ENCODE assay signal across 22 cellular contexts in the genomic region with DNA sequence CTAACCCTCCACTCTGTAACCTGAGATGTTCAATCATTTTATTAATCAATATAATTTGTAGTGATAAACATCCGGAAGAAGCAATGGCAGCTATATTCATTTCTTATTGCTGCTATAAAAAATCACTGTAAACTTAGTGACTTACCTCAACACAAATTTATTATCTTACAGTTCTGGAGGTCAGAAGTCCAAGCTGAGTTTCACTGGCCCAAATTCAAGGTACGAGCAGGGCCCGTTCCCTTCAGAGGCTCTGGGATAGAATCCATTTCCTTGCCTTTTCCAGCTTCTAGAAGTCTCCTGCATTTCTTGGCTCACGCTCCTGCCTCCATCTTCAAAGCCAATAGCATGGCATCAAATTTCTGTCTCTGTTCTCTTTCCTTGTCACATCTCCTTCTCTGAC.
A peak's percentile ranks its signal among the peaks of the same experiment; 100 is the strongest.
DNase-seq lines count a peak whose midpoint lies in the region; ATAC-seq and TF ChIP-seq lines count a peak whose summit lies in the region.
"Had no signal": no experiment of that assay in that cellular context is flagged by ENCODE, and none has a peak within 500 bp of the region (broad histone marks: within the 10 kb centered on the region; RNA-seq: fewer than 3 reads in every experiment).

No MANE protein-coding gene starts in this region.

- TF ChIP-seq POLR2A in transverse colon (IDR thresholded peaks at IDR 0.05): no peak

- H3K36me3 Mint-ChIP-seq in CD4-positive, alpha-beta T cell (ENCODE audit: low read depth): no peaks in the 10 kb centered on the region
- no peaks in the 10 kb centered on the region for H3K36me3 Mint-ChIP-seq in activated CD8-positive, alpha-beta memory T cell treated with anti-CD3 and anti-CD28 coated beads, Interleukin-2, amount 10 ng/mL, durations not matched to agents 7 days and 5 days
- H3K36me3 Mint-ChIP-seq: CD4-positive, alpha-beta memory T cell; CD8-positive, alpha-beta memory T cell had no signal

- H3K4me1 ChIP-seq in mucosa of descending colon (ENCODE audit: low read depth): no peaks in the 10 kb centered on the region
- H3K4me1 ChIP-seq in transverse colon: peaks cover 0 to 8% (median 3%) of the 10 kb centered on the region in 4 donors
- no peaks in the 10 kb centered on the region for H3K4me1 ChIP-seq in mesenchymal stem cell (ENCODE audit: control insufficient read depth, insufficient read depth, low read depth, low read length)
- H3K4me1 ChIP-seq: BE2C, BLaER1 had no signal

- CTCF ChIA-PET in CD4-positive, alpha-beta T cell (lab: Charles Lee): no interaction called here
- CTCF ChIA-PET in activated CD8-positive, alpha-beta memory T cell treated with anti-CD3 and anti-CD28 coated beads, Interleukin-2, amount 10 ng/mL, durations not matched to agents 7 days and 5 days (lab: Charles Lee): no interaction called here

- H3K18ac ChIP-seq in mesenchymal stem cell (ENCODE audit: low read depth in 1 of 2, low read length in 2 of 2): no peak overlapping the region

- H4K8ac ChIP-seq in mesenchymal stem cell (ENCODE audit: low read length): no peak overlapping the region

- no peaks in the 10 kb centered on the region for H3K79me1 ChIP-seq in mesenchymal stem cell (replicated peaks; ENCODE audit: low read length, poor library complexity, severe bottlenecking)

- H2BK12ac ChIP-seq in mesenchymal stem cell (ENCODE audit: low read length in 2 of 2): no peak overlapping the region

- POLR2A ChIA-PET in CD4-positive, alpha-beta T cell (lab: Charles Lee): no interaction called here

- H2AFZ ChIP-seq in mesenchymal stem cell (ENCODE audit: low read depth, low read length): no peak overlapping the region

- H3K36me3 ChIP-seq in mucosa of descending colon (ENCODE audit: low read depth) (no peaks in the 10 kb centered on the region), transverse colon (no peaks in the 10 kb centered on the region), mesenchymal stem cell (ENCODE audit: control insufficient read depth in 1 of 2, insufficient read depth in 2 of 2, low read depth in 1 of 2, low read length in 2 of 2) (no peaks in the 10 kb centered on the region)
- H3K36me3 ChIP-seq: BE2C, BLaER1 had no signal

- H3K27ac ChIP-seq in VCaP (peak overlapping the region; percentile 36), transverse colon (no peak overlapping the region), mesenchymal stem cell (ENCODE audit: low read length, poor library complexity, severe bottlenecking) (no peak overlapping the region)
- H3K27ac ChIP-seq in CD4-positive, alpha-beta T cell (ENCODE audit: low read depth, low read length): no peak overlapping the region
- H3K27ac ChIP-seq: BLaER1 had no signal

- intact Hi-C loops in mucosa of descending colon (cut with DNase I, micrococcal nuclease) (no loop called here), transverse colon (cut with DNase I; ENCODE audit: low total_unique reads) (no loop called here)
- intact Hi-C loops in CD4-positive, alpha-beta T cell (cut with DNase I, micrococcal nuclease): no loop called here

- no peaks in the 10 kb centered on the region for H3K9me3 Mint-ChIP-seq in CD4-positive, alpha-beta T cell
- no peaks in the 10 kb centered on the region for H3K9me3 Mint-ChIP-seq in activated CD8-positive, alpha-beta memory T cell treated with anti-CD3 and anti-CD28 coated beads, Interleukin-2, amount 10 ng/mL, durations not matched to agents 7 days and 5 days (ENCODE audit: low read depth)

- H3K4ac ChIP-seq in mesenchymal stem cell (ENCODE audit: low read depth in 1 of 2, low read length in 2 of 2): no peak overlapping the region

- no peak for TF ChIP-seq EP300 in transverse colon (IDR thresholded peaks at IDR 0.05; ENCODE audit: low read depth)

- H2BK120ac ChIP-seq in mesenchymal stem cell (ENCODE audit: low read depth, low read length): no peak overlapping the region

- no peak overlapping the region for H2BK15ac ChIP-seq in mesenchymal stem cell (ENCODE audit: low read depth, poor library complexity, severe bottlenecking)

- H3K27me3 ChIP-seq in transverse colon (no peaks in the 10 kb centered on the region), mesenchymal stem cell (ENCODE audit: control insufficient read depth in 1 of 2, insufficient read depth in 1 of 2, low read length in 2 of 2) (no peaks in the 10 kb centered on the region)
- no peaks in the 10 kb centered on the region for H3K27me3 ChIP-seq in CD4-positive, alpha-beta T cell (ENCODE audit: control insufficient read depth, insufficient read depth, low read length)
- H3K27me3 ChIP-seq: BE2C, BLaER1 had no signal

- H3K4me2 ChIP-seq in mesenchymal stem cell (ENCODE audit: low read length, poor library complexity, severe bottlenecking): no peak overlapping the region
- H3K4me2 ChIP-seq: BLaER1 had no signal

- H4K91ac ChIP-seq in mesenchymal stem cell (ENCODE audit: low read length): no peak overlapping the region

- no peak overlapping the region for H2AK5ac ChIP-seq in mesenchymal stem cell (ENCODE audit: low read length, severe bottlenecking)

- H3K27ac Mint-ChIP-seq in CD4-positive, alpha-beta T cell: no peak overlapping the region
- H3K27ac Mint-ChIP-seq in activated CD8-positive, alpha-beta memory T cell treated with anti-CD3 and anti-CD28 coated beads, Interleukin-2, amount 10 ng/mL, durations not matched to agents 7 days and 5 days: no peak overlapping the region
- H3K27ac Mint-ChIP-seq: CD4-positive, alpha-beta memory T cell had no signal

- ATAC-seq in mucosa of descending colon: peak; percentile 83
- ATAC-seq in CD4-positive, alpha-beta T cell (ENCODE audit: poor library complexity): no peak
- no peak for ATAC-seq in activated CD8-positive, alpha-beta memory T cell treated with anti-CD3 and anti-CD28 coated beads, Interleukin-2, amount 10 ng/mL, durations not matched to agents 7 days and 5 days
- ATAC-seq: GM12878 had no signal

- no peak overlapping the region for H3K23ac ChIP-seq in mesenchymal stem cell (ENCODE audit: low read length in 2 of 2)

- WGBS in transverse colon (ENCODE audit: low coverage in 1 of 2), 2 donors: 54 to 57% methylated on average over 4 of the region's 4 CpGs
- 89% methylated on average over 4 of the region's 4 CpGs for WGBS in mesenchymal stem cell

- H3K4me1 Mint-ChIP-seq in CD4-positive, alpha-beta T cell (ENCODE audit: low read depth): no peaks in the 10 kb centered on the region
- no peaks in the 10 kb centered on the region for H3K4me1 Mint-ChIP-seq in activated CD8-positive, alpha-beta memory T cell treated with anti-CD3 and anti-CD28 coated beads, Interleukin-2, amount 10 ng/mL, durations not matched to agents 7 days and 5 days
- H3K4me1 Mint-ChIP-seq: CD4-positive, alpha-beta memory T cell; CD8-positive, alpha-beta memory T cell had no signal

- peaks cover 5% of the 10 kb centered on the region for H3K27me3 Mint-ChIP-seq in CD4-positive, alpha-beta T cell
- H3K27me3 Mint-ChIP-seq in activated CD8-positive, alpha-beta memory T cell treated with anti-CD3 and anti-CD28 coated beads, Interleukin-2, amount 10 ng/mL, durations not matched to agents 7 days and 5 days: no peaks in the 10 kb centered on the region

- H2BK5ac ChIP-seq in mesenchymal stem cell (ENCODE audit: low read depth, low read length, poor library complexity, severe bottlenecking): no peak overlapping the region

- TF ChIP-seq CTCF in VCaP (conservative IDR thresholded peaks at IDR 0.05) (no peak), mucosa of descending colon (IDR thresholded peaks at IDR 0.05) (no peak), transverse colon (IDR thresholded peaks at IDR 0.05) (no peak)
- TF ChIP-seq CTCF in CD4-positive, alpha-beta T cell (IDR thresholded peaks at IDR 0.05): no peak

- H3K9ac ChIP-seq in mesenchymal stem cell (ENCODE audit: low read length): no peak overlapping the region
- H3K9ac ChIP-seq: BLaER1 had no signal

- H3K9me3 ChIP-seq in mucosa of descending colon (no peaks in the 10 kb centered on the region), transverse colon (no peaks in the 10 kb centered on the region), mesenchymal stem cell (ENCODE audit: control insufficient read depth, low read length) (no peaks in the 10 kb centered on the region)
- no peaks in the 10 kb centered on the region for H3K9me3 ChIP-seq in CD4-positive, alpha-beta T cell (ENCODE audit: control insufficient read depth, low read length)
- H3K9me3 ChIP-seq: BE2C, BLaER1 had no signal

- H3K4me3 Mint-ChIP-seq in CD4-positive, alpha-beta T cell: no peak overlapping the region
- no peak overlapping the region for H3K4me3 Mint-ChIP-seq in activated CD8-positive, alpha-beta memory T cell treated with anti-CD3 and anti-CD28 coated beads, Interleukin-2, amount 10 ng/mL, durations not matched to agents 7 days and 5 days
- H3K4me3 Mint-ChIP-seq: CD4-positive, alpha-beta memory T cell; CD8-positive, alpha-beta memory T cell had no signal

- peak in 1 of 3 donors; percentile 53 for DNase-seq in mucosa of descending colon
- DNase-seq in transverse colon: peak; percentile 36
- DNase-seq in CD4-positive, alpha-beta T cell: no peak
- no peak for DNase-seq in mesenchymal stem cell
- DNase-seq in activated CD8-positive, alpha-beta memory T cell treated with anti-CD3 and anti-CD28 coated beads, Interleukin-2, amount 10 ng/mL, durations not matched to agents 7 days and 5 days: no peak
- DNase-seq: 8988T; ACHN; BE2C; C1 segment of cervical spinal cord; CD4-positive, alpha-beta memory T cell; CD8-positive, alpha-beta memory T cell; COR-L47; DMS 273 treated with DMSO at 0.1 percent for 48 hours; DMS153; DMS53; DMS79; DND-41; EL; GDM1 had no signal

- in situ Hi-C loops in transverse colon (cut with MboI; ENCODE audit: low pct_ligation_motif_present in 1 of 4, low pct_unique_long_range_greater_than_20kb in 1 of 4, low sequenced_read_pairs in 3 of 4): no loop called here

- no peak overlapping the region for H3K14ac ChIP-seq in mesenchymal stem cell (ENCODE audit: low read length in 2 of 2)

- H3K4me3 ChIP-seq in mucosa of descending colon: no peak overlapping the region
- H3K4me3 ChIP-seq in transverse colon: no peak overlapping the region
- no peak overlapping the region for H3K4me3 ChIP-seq in mesenchymal stem cell (ENCODE audit: insufficient read depth in 1 of 2, low read depth in 1 of 2, low read length in 2 of 2)
- H3K4me3 ChIP-seq: BLaER1, GM12878 had no signal
